In the genomic region with DNA sequence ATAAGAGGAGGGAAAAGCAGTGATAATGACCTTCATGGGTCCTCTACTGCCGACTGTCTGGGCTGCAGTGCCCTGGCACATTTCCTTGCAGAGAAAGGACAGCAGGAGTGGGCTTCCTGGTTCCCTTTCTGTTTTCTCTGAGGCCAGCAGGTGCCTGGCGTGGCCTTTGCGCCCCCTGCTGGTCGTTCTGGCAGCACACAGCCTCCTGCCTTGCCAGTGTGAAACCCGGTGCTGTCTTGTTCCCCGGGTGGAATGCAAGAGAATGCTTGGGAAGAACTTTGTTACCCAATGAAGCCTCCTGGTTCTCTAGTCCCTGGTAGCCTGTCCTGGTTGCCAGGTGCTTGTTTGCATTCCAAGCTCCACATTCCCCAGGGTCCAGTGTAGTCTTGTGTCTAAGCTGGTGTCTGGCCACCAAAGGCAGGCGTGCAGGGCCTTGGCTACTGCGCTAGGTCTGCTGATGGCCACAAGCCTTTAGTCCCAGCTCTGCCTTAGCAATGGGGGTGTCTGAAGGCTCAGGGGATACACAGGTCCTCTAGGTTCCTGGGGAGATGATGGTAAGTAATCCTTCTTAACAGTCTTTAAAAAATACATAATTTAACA, we compare ENCODE assay signal across 8 cellular contexts.
DNase-seq lines count a peak whose midpoint lies in the region; ATAC-seq and TF ChIP-seq lines count a peak whose summit lies in the region.

No MANE protein-coding gene starts in this region.

- no peaks in the 10 kb centered on the region for H3K4me1 ChIP-seq in tibial nerve

- H3K27me3 ChIP-seq in BJ (ENCODE audit: control insufficient read depth, insufficient read depth, low read length), result no peaks in the 10 kb centered on the region
- H3K27me3 ChIP-seq in tibial nerve, result no peaks in the 10 kb centered on the region

- CTCF ChIA-PET in BJ (lab: Yijun Ruan, JAX), result interaction anchor here (1.3 kb wide), 1 partner anchor 85 kb away, joined by 3 read pairs; no protein-coding TSS in a partner anchor

- ATAC-seq in GM19025 (IDR thresholded peaks at IDR 0.05; ENCODE audit: low read depth, unreplicated experiment) (peak; percentile 72), HG03469 (IDR thresholded peaks at IDR 0.05; ENCODE audit: unreplicated experiment) (peak; percentile 85)

- TF ChIP-seq EP300 in tibial nerve (IDR thresholded peaks at IDR 0.05), result no peak

- H3K27ac Mint-ChIP-seq in osteocyte (ENCODE audit: unreplicated experiment), result no peak overlapping the region

- POLR2A ChIA-PET in BJ (lab: Charles Lee), result no interaction called here

- no peaks in the 10 kb centered on the region for H3K27me3 Mint-ChIP-seq in osteocyte (ENCODE audit: unreplicated experiment)

- TF ChIP-seq POLR2A in tibial nerve (IDR thresholded peaks at IDR 0.05), result no peak

- no peak overlapping the region for H3K27ac ChIP-seq in tibial nerve

- H3K4me3 ChIP-seq in BJ (ENCODE audit: low read depth, low read length) (no peak overlapping the region), foreskin fibroblast (ENCODE audit: low read depth in 1 of 2, low read length in 2 of 2) (no peak overlapping the region), tibial nerve (no peak overlapping the region)

- TF ChIP-seq CTCF in BJ (IDR thresholded peaks at IDR 0.05; ENCODE audit: insufficient read depth, low read depth, low read length) (peak; percentile 75), foreskin fibroblast (IDR thresholded peaks at IDR 0.05; ENCODE audit: low read depth, low read length) (peak; percentile 63), osteocyte (IDR thresholded peaks at IDR 0.05) (peak; percentile 60), tibial nerve (IDR thresholded peaks at IDR 0.05) (peak; percentile 67 to 84 (median 79))

- no peak for DNase-seq in BJ (ENCODE audit: low read depth)
- peak; percentile 89 for DNase-seq in OCI-M1 (lab: John Stamatoyannopoulos, UW)
- peak; percentile 66 to 75 for DNase-seq in activated T-cell treated with anti-CD3 and anti-CD28 coated beads, Interleukin-2, amount 50 U/mL, for 48 hours
- DNase-seq in foreskin fibroblast, result peak in 1 of 2 donors; percentile 6
- DNase-seq in osteocyte (ENCODE audit: extremely low spot score, unreplicated experiment), result peak; percentile 85
- peak; percentile 15 to 32 for DNase-seq in tibial nerve (ENCODE audit: low spot score in 2 of 2)

- 26% methylated on average over 8 of the region's 8 CpGs for WGBS in tibial nerve, 2 donors

- peaks cover 21% of the 10 kb centered on the region for H3K9me3 Mint-ChIP-seq in osteocyte (ENCODE audit: unreplicated experiment)

- H3K36me3 ChIP-seq in BJ (ENCODE audit: control insufficient read depth, insufficient read depth, low read length) (no peaks in the 10 kb centered on the region), tibial nerve (no peaks in the 10 kb centered on the region)

- H3K36me3 Mint-ChIP-seq in osteocyte (ENCODE audit: unreplicated experiment), result no peaks in the 10 kb centered on the region

- no peaks in the 10 kb centered on the region for H3K9me3 ChIP-seq in tibial nerve

- no peaks in the 10 kb centered on the region for H3K4me1 Mint-ChIP-seq in osteocyte (ENCODE audit: unreplicated experiment)

- H3K4me3 Mint-ChIP-seq in osteocyte (ENCODE audit: unreplicated experiment), result no peak overlapping the region
